Comparison of ENCODE assay signal across 8 cellular contexts in the genomic region with DNA sequence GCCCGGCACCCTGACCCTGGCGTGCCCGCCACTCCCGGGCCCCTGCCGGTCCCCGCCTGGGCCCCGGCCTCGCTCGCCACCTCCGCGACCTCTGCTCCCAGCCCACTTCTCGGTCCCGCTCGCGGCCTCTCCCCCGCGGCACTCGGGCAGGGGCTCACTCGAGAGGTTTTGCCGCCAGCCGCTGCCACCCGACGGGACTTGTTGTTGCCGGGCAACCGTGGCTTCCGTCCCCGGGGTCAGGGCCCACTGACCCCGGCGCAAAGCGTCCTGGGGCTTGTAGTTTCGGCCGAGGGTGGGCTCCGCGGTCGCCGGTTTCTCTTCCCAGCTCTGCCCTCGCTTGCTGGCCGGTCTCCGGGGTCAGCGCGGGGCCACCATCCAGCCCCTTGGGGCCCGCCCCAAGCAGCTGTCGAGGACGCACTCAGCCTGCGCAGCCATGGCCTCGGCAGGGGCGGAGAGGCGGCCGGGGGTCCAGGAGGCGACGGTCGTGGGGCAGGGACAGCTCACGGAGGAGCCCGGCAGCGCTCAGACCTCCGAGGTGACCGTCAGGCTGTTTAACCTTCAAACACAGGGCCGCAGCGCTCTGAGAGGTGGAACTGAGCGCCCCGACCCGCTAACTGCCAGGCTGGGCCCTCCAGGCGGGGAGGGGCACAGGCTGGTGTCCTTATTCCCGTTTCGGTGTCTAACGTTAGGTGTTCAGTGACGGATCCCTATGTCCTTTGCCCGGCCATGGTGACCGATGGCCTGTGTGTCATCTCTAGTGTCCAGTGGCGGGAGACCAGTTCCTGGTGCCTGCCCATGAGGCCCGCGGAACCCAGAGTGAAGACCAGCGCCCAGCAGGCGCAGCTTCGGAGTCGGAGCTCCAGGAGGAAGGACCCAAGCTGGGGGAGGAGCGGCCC. TPM values are rescaled to one million over a fixed set of nuclear protein-coding genes. Genes with fewer than 3 reads are reported as not detected.
DNase-seq lines count a peak whose midpoint lies in the region; ATAC-seq and TF ChIP-seq lines count a peak whose summit lies in the region.

A gene with protein sequence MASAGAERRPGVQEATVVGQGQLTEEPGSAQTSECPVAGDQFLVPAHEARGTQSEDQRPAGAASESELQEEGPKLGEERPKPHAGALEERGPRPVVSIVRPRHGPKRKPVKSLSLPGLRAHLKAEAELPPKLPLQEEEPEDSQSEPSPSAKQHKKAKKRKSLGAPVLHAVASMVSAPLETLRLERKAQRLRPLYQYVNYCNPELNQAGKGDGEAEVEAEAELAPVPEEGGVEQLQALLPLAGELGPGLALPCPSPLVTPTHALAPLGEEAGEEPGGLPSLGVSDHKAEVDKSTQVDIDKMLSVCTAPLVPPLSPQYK (plus strand): TSS at position 277 of the 896 bp plus-strand sequence. CDS start 157 bp downstream, at position 434.
A gene with protein sequence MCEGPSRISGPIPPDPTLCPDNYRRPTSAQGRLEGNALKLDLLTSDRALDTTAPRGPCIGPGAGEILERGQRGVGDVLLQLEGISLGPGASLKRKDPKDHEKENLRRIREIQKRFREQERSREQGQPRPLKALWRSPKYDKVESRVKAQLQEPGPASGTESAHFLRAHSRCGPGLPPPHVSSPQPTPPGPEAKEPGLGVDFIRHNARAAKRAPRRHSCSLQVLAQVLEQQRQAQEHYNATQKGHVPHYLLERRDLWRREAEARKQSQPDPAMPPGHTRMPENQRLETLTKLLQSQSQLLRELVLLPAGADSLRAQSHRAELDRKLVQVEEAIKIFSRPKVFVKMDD (minus strand): TSS at position 213 of the 896 bp plus-strand sequence. CDS start 308 bp downstream, outside the sequence.

- POLR2A ChIA-PET in activated B cell treated with CpG ODN at 0.5 μM for 24 hours (lab: Charles Lee) = interaction anchor here (0.7 to 2.5 kb wide), 9 partner anchors 22 to 418 kb away, joined by 3 to 9 read pairs (median 5); a partner anchor contains a TSS

- peak; percentile 71 for ATAC-seq in activated B cell treated with CpG ODN at 0.5 μM for 24 hours (ENCODE audit: low read depth)
- no peak for ATAC-seq in GM19452 (IDR thresholded peaks at IDR 0.05; ENCODE audit: unreplicated experiment)

- H3K4me1 Mint-ChIP-seq in HFFc6 (ENCODE audit: low read depth) = peaks cover 13% of the 10 kb centered on the region; the same call in 1 of the 2 replicates
- peaks cover 43% of the 10 kb centered on the region for H3K4me1 Mint-ChIP-seq in activated B cell treated with CpG ODN at 0.5 μM for 24 hours

- peak within 1 kb of the TSS; percentile 82 for H3K4me3 Mint-ChIP-seq in HFFc6
- H3K4me3 Mint-ChIP-seq in activated B cell treated with CpG ODN at 0.5 μM for 24 hours = peak within 1 kb of the TSS; percentile 87

- CTCF ChIA-PET in activated B cell treated with CpG ODN at 0.5 μM for 24 hours (lab: Charles Lee) = interaction anchor here (1.0 to 6.6 kb wide), 13 partner anchors 23 to 186 kb away, joined by 3 to 61 read pairs (median 4); a partner anchor contains a TSS

- DNase-seq in GF-D8 (lab: John Stamatoyannopoulos, UW) = peak; percentile 50
- peak; percentile 36 for DNase-seq in HFFc6
- peak; percentile 48 for DNase-seq in NCI-H1694 (lab: John Stamatoyannopoulos, UW)
- DNase-seq in activated B cell treated with CpG ODN at 0.5 μM for 24 hours = peak; percentile 77
- DNase-seq in cardiac fibroblast (ENCODE audit: low read depth in 2 of 2) = peak; percentile 69 to 84
- peak; percentile 94 for DNase-seq in islet precursor cell
- DNase-seq in stimulated activated CD4-positive, alpha-beta T cell treated with anti-CD3 and anti-CD28 coated beads, Interleukin-12 subunit alpha, Interleukin-12 subunit beta, amount 100 ng/mL, for 4 hours = peak; percentile 74

- TF ChIP-seq CTCF in HFFc6 (IDR thresholded peaks at IDR 0.05) (no peak), activated B cell treated with CpG ODN at 0.5 μM for 24 hours (IDR thresholded peaks at IDR 0.05) (no peak), cardiac fibroblast (IDR thresholded peaks at IDR 0.05; ENCODE audit: low read depth, low read length) (no peak)

- H3K9me3 Mint-ChIP-seq in HFFc6 (no peaks in the 10 kb centered on the region), activated B cell treated with CpG ODN at 0.5 μM for 24 hours (no peaks in the 10 kb centered on the region)

- intact Hi-C loops in activated B cell treated with CpG ODN at 0.5 μM for 24 hours (cut with micrococcal nuclease) = loop anchor here (5.0 to 10.0 kb wide), 5 partner anchors 239 to 568 kb away; a partner anchor contains a TSS

- H3K27ac Mint-ChIP-seq in HFFc6 (peak within 1 kb of the TSS; percentile 85), activated B cell treated with CpG ODN at 0.5 μM for 24 hours (peak within 1 kb of the TSS; percentile 85)

- H3K36me3 Mint-ChIP-seq in HFFc6 (ENCODE audit: low read depth) = no peaks in the 10 kb centered on the region
- no peaks in the 10 kb centered on the region for H3K36me3 Mint-ChIP-seq in activated B cell treated with CpG ODN at 0.5 μM for 24 hours (ENCODE audit: low read depth)

- H3K4me3 ChIP-seq in cardiac fibroblast (replicated peaks in 1 of 2; ENCODE audit: low read depth in 2 of 2, low read length in 2 of 2) = peak within 1 kb of the TSS; percentile 56 to 69

- H3K27me3 Mint-ChIP-seq in HFFc6 (ENCODE audit: insufficient read depth) = peaks cover 7% of the 10 kb centered on the region; the same call in 1 of the 2 replicates
- H3K27me3 Mint-ChIP-seq in activated B cell treated with CpG ODN at 0.5 μM for 24 hours = no peaks in the 10 kb centered on the region

RNA-seq across cellular contexts. Expression of the first gene that starts in this region (rescaled TPM):
- total RNA-seq in HFFc6 (2021; fragmentation: NEBNext Ultra II Directional; extraction: Animal tissue kit (Norgen Biotek cat#: 25700)) = 1 to 10 TPM; 1.0 to 1.9 (median 1.6) TPM
- 2.4 and 4.6 TPM in 2 replicates for total RNA-seq in activated B cell treated with CpG ODN at 0.5 μM for 24 hours

RNA-seq across cellular contexts. Expression of the second gene that starts in this region (rescaled TPM):
- 10 to 100 TPM in 1 of 6 experiments, 1 to 10 TPM in 5; 7.4 to 10.8 (median 8.9) TPM for total RNA-seq in HFFc6 (2021; fragmentation: NEBNext Ultra II Directional; extraction: Animal tissue kit (Norgen Biotek cat#: 25700))
- total RNA-seq in activated B cell treated with CpG ODN at 0.5 μM for 24 hours = 8.9 and 9.5 TPM in 2 replicates

Comparison
In these comparisons a context has a peak if more than half of its experiments do, and no peak if none do; other contexts are left out.
1. DNase-seq: peak in every context shown above with its lines; median percentile 94 in islet precursor cell; 77 in activated B cell treated with CpG ODN at 0.5 μM for 24 hours; 76 in cardiac fibroblast; 74 in stimulated activated CD4-positive, alpha-beta T cell treated with anti-CD3 and anti-CD28 coated beads, Interleukin-12 subunit alpha, Interleukin-12 subunit beta, amount 100 ng/mL, for 4 hours; 50 in GF-D8; 48 in NCI-H1694; 36 in HFFc6.